In genomic region chr2:195322324-195322723, GRCh38 we compare ENCODE assay signal across 18 cellular contexts.
DNase-seq lines count a peak whose midpoint lies in the region; ATAC-seq and TF ChIP-seq lines count a peak whose summit lies in the region.
"Had no signal": no experiment of that assay in that cellular context is flagged by ENCODE, and none has a peak within 500 bp of the region (broad histone marks: within the 10 kb centered on the region; RNA-seq: fewer than 3 reads in every experiment).

No MANE protein-coding gene starts in this region.

- peaks cover 52% of the 10 kb centered on the region for H3K4me1 ChIP-seq in DND-41 (ENCODE audit: insufficient read depth, low read length)
- no peaks in the 10 kb centered on the region for H3K4me1 ChIP-seq in adrenal gland (replicated peaks in 1 of 2)
- H3K4me1 ChIP-seq: right atrium auricular region had no signal

- H3K9me3 ChIP-seq in DND-41 (ENCODE audit: insufficient read depth, low read length, severe bottlenecking) (peaks cover 5% of the 10 kb centered on the region), adrenal gland (replicated peaks in 1 of 3) (no peaks in the 10 kb centered on the region)
- H3K9me3 ChIP-seq: right atrium auricular region had no signal

- no peak overlapping the region for H3K9ac ChIP-seq in DND-41 (ENCODE audit: low read depth, low read length)

- H3K4me3 ChIP-seq in DND-41 (ENCODE audit: low read depth in 1 of 2, low read length in 2 of 2) (no peak overlapping the region), adrenal gland (no peak overlapping the region)
- H3K4me3 ChIP-seq: right atrium auricular region had no signal

- DNase-seq in DND-41 (no peak), NCI-H1417 (lab: John Stamatoyannopoulos, UW) (peak in 2 of 3 experiments; percentile 76 to 96), adrenal gland (peak; percentile 23 to 69 (median 38)), mesothelial cell of epicardium (ENCODE audit: low spot score in 2 of 2, unreplicated experiment in 2 of 2) (peak; percentile 37 to 70), GF-D8 (lab: John Stamatoyannopoulos, UW) (no peak), NCI-H2029 treated with DMSO at 0.1 percent for 48 hours (lab: John Stamatoyannopoulos, UW) (no peak), GM19240 (ENCODE audit: insufficient read length, low spot score) (no peak)
- DNase-seq: activated CD4-positive, alpha-beta T cell treated with anti-CD3 and anti-CD28 coated beads for 1 hour; activated T-cell treated with anti-CD3 and anti-CD28 coated beads, Interleukin-2, amount 50 U/mL, for 1 hour; amniotic stem cell; CD4-positive, CD25-positive, alpha-beta regulatory T cell; dermis blood vessel endothelial cell; immature natural killer cell; MM.1S; stimulated activated CD4-positive, alpha-beta T cell treated with anti-CD3 and anti-CD28 coated beads, Interleukin-4, amount 100 ng/mL, for 24 hours; stimulated activated naive CD8-positive, alpha-beta T cell treated with anti-CD3 and anti-CD28 coated beads, Interleukin-15, Interleukin-2, amounts not matched to agents 100 U/mL and 50 U/mL, for 24 hours had no signal

- H3K79me2 ChIP-seq in DND-41 (ENCODE audit: insufficient read depth, low read length), result no peaks in the 10 kb centered on the region

- H3K4me3 Mint-ChIP-seq in mesothelial cell of epicardium, result peak overlapping the region; percentile 7
- H3K4me3 Mint-ChIP-seq: CD4-positive, CD25-positive, alpha-beta regulatory T cell; immature natural killer cell had no signal

- peak overlapping the region; percentile 14 for H2AFZ ChIP-seq in DND-41 (ENCODE audit: low read depth, low read length)

- intact Hi-C loops in adrenal gland (cut with DNase I), result no loop called here

- no peak for TF ChIP-seq CTCF in DND-41 (IDR thresholded peaks at IDR 0.05; ENCODE audit: borderline replicate concordance, extremely low read depth, low read length, poor library complexity, severe bottlenecking)
- no peak for TF ChIP-seq CTCF in adrenal gland (IDR thresholded peaks at IDR 0.05)
- TF ChIP-seq CTCF in mesothelial cell of epicardium (IDR thresholded peaks at IDR 0.05; ENCODE audit: unreplicated experiment), result no peak

- no peaks in the 10 kb centered on the region for H3K36me3 ChIP-seq in DND-41 (ENCODE audit: insufficient read depth, low read length)
- H3K36me3 ChIP-seq in adrenal gland (replicated peaks in 1 of 2), result no peaks in the 10 kb centered on the region
- H3K36me3 ChIP-seq: right atrium auricular region had no signal

- H4K20me1 ChIP-seq in DND-41 (ENCODE audit: insufficient read depth, low read length), result no peaks in the 10 kb centered on the region

- no peak for TF ChIP-seq POLR2A in adrenal gland (IDR thresholded peaks at IDR 0.05)

- peak overlapping the region; percentile 54 for H3K27ac Mint-ChIP-seq in mesothelial cell of epicardium
- H3K27ac Mint-ChIP-seq: CD4-positive, CD25-positive, alpha-beta regulatory T cell; immature natural killer cell had no signal

- no peaks in the 10 kb centered on the region for H3K36me3 Mint-ChIP-seq in mesothelial cell of epicardium
- H3K36me3 Mint-ChIP-seq: immature natural killer cell had no signal

- H3K27ac ChIP-seq in DND-41 (ENCODE audit: low read length), result peak overlapping the region; percentile 10; the same call in 1 of the 2 replicates
- H3K27ac ChIP-seq in adrenal gland, result no peak overlapping the region
- H3K27ac ChIP-seq: right atrium auricular region had no signal

- H3K27me3 ChIP-seq in DND-41 (ENCODE audit: insufficient read depth, low read length, poor library complexity) (no peaks in the 10 kb centered on the region), adrenal gland (no peaks in the 10 kb centered on the region)
- H3K27me3 ChIP-seq: right atrium auricular region had no signal

- no peaks in the 10 kb centered on the region for H3K27me3 Mint-ChIP-seq in mesothelial cell of epicardium (ENCODE audit: low read depth)

- H3K4me1 Mint-ChIP-seq in mesothelial cell of epicardium, result peaks cover 43% of the 10 kb centered on the region
- H3K4me1 Mint-ChIP-seq: immature natural killer cell had no signal

- 11 to 15% (median 13%) methylated on average over 4 of the region's 4 CpGs for WGBS in adrenal gland, 4 donors

- H3K9me3 Mint-ChIP-seq in mesothelial cell of epicardium, result peaks cover 7% of the 10 kb centered on the region
- H3K9me3 Mint-ChIP-seq: immature natural killer cell had no signal

- ATAC-seq in DND-41 (ENCODE audit: insufficient read depth, low read depth), result no peak
- ATAC-seq in GM19351 (IDR thresholded peaks at IDR 0.05; ENCODE audit: unreplicated experiment), result no peak
- ATAC-seq: stimulated activated naive CD8-positive, alpha-beta T cell treated with anti-CD3 and anti-CD28 coated beads, Interleukin-15, Interleukin-2, amounts not matched to agents 100 U/mL and 50 U/mL, for 24 hours had no signal

- no peak overlapping the region for H3K4me2 ChIP-seq in DND-41 (ENCODE audit: insufficient read depth, low read length)

Comparison
In these comparisons a context has a peak if more than half of its experiments do, and no peak if none do; other contexts are left out.
1. DNase-seq: peak in NCI-H1417 (2 of 3), adrenal gland (7 of 7) and mesothelial cell of epicardium (2 of 2); none in DND-41 (single experiment), GF-D8 (single experiment), NCI-H2029 treated with DMSO at 0.1 percent for 48 hours (single experiment) and GM19240 (single experiment).